8 cellular contexts compared by ENCODE assay signal in genomic region chr17:42101513-42102292, GRCh38. TPM values are rescaled to one million over a fixed set of nuclear protein-coding genes. Genes with fewer than 3 reads are reported as not detected.
DNase-seq lines count a peak whose midpoint lies in the region; ATAC-seq lines count a peak whose summit lies in the region.

No MANE protein-coding gene starts in this region.

- no peak for ATAC-seq in GM19467 (IDR thresholded peaks at IDR 0.05; ENCODE audit: unreplicated experiment)

- DNase-seq in NCI-H2081 (lab: John Stamatoyannopoulos, UW) (peak; percentile 32 to 57), NCI-H2081 treated with DMSO at 0.1 percent for 48 hours (lab: John Stamatoyannopoulos, UW) (no peak), NCI-H1930 (lab: John Stamatoyannopoulos, UW) (peak; percentile 16 to 49), dermis microvascular lymphatic vessel endothelial cell (ENCODE audit: low read depth in 2 of 2) (peak; percentile 67 to 81), medulla oblongata (ENCODE audit: extremely low spot score) (peak; percentile 76)
- peak; percentile 87 for DNase-seq in activated CD4-positive, alpha-beta T cell treated with anti-CD3 and anti-CD28 coated beads for 48 hours
- peak; percentile 56 to 65 for DNase-seq in stimulated activated CD8-positive, alpha-beta memory T cell treated with anti-CD3 and anti-CD28 coated beads, Interleukin-15, amount 100 ng/mL, for 48 hours (ENCODE audit: low read depth in 2 of 2)

RNA-seq across cellular contexts. Expression of gene ZNF385C, which starts 3.4 kb away (rescaled TPM):
- under 0.01 TPM in 1 of 2 replicates, not detected in the other for total RNA-seq in dermis microvascular lymphatic vessel endothelial cell

RNA-seq across cellular contexts. Expression of gene DHX58, which starts 10.8 kb away (rescaled TPM):
- total RNA-seq in dermis microvascular lymphatic vessel endothelial cell = 3.5 TPM in 2 replicates

RNA-seq across cellular contexts. Expression of gene KAT2A, which starts 19.5 kb away (rescaled TPM):
- 4.5 and 10.0 TPM in 2 replicates for total RNA-seq in dermis microvascular lymphatic vessel endothelial cell

RNA-seq across cellular contexts. Expression of gene HSPB9, which starts 20.9 kb away (rescaled TPM):
- under 0.01 TPM in 1 of 2 replicates, not detected in the other for total RNA-seq in dermis microvascular lymphatic vessel endothelial cell

RNA-seq across cellular contexts. Expression of gene C17orf113, which starts 51.3 kb away (rescaled TPM):
- 0.13 and 0.25 TPM in 2 replicates for total RNA-seq in dermis microvascular lymphatic vessel endothelial cell
